15 cellular contexts compared by ENCODE assay signal in genomic region chr4:87033902-87034301, GRCh38.
A peak's percentile ranks its signal among the peaks of the same experiment; 100 is the strongest.
DNase-seq lines count a peak whose midpoint lies in the region; ATAC-seq, FAIRE-seq and TF ChIP-seq lines count a peak whose summit lies in the region.
"Had no signal": no experiment of that assay in that cellular context is flagged by ENCODE, and none has a peak within 500 bp of the region (broad histone marks: within the 10 kb centered on the region; RNA-seq: fewer than 3 reads in every experiment).

No MANE protein-coding gene starts in this region.

- no peak overlapping the region for H3K27ac Mint-ChIP-seq in GM23338
- no peak overlapping the region for H3K27ac Mint-ChIP-seq in activated CD4-positive, alpha-beta T cell treated with anti-CD3 and anti-CD28 coated beads for 36 hours
- H3K27ac Mint-ChIP-seq: IgD-negative memory B cell had no signal

- intact Hi-C loops in ascending aorta (cut with DNase I) (no loop called here), sciatic nerve (cut with DNase I) (no loop called here)
- intact Hi-C loops in activated CD4-positive, alpha-beta T cell treated with anti-CD3 and anti-CD28 coated beads for 36 hours (cut with DNase I, micrococcal nuclease) = no loop called here

- H3K36me3 Mint-ChIP-seq in GM23338 (ENCODE audit: low read depth) = no peaks in the 10 kb centered on the region
- no peaks in the 10 kb centered on the region for H3K36me3 Mint-ChIP-seq in activated CD4-positive, alpha-beta T cell treated with anti-CD3 and anti-CD28 coated beads for 36 hours (ENCODE audit: low read depth)

- H3K9me1 ChIP-seq in keratinocyte (ENCODE audit: control insufficient read depth, extremely low read depth, insufficient read depth, low read length) = peaks cover 2% of the 10 kb centered on the region

- peak overlapping the region; percentile 15 for H3K4me2 ChIP-seq in GM23338
- H3K4me2 ChIP-seq in keratinocyte (ENCODE audit: control insufficient read depth, extremely low read depth, insufficient read depth, low read depth, low read length) = no peak overlapping the region
- H3K4me2 ChIP-seq in MM.1S (ENCODE audit: low read depth, low read length) = no peak overlapping the region

- H3F3A ChIP-seq in GM23338 (replicated peaks; ENCODE audit: low read depth) (0 out of 2 replicates have a peak, but pooled peaks cover 3% of the 10 kb centered on the region), MM.1S (ENCODE audit: insufficient read depth, low read length) (no peaks in the 10 kb centered on the region)

- H3K9me3 Mint-ChIP-seq in GM23338 = no peaks in the 10 kb centered on the region
- no peaks in the 10 kb centered on the region for H3K9me3 Mint-ChIP-seq in activated CD4-positive, alpha-beta T cell treated with anti-CD3 and anti-CD28 coated beads for 36 hours (ENCODE audit: low read depth)
- H3K9me3 Mint-ChIP-seq: central memory CD8-positive, alpha-beta T cell; IgD-negative memory B cell had no signal

- no peak overlapping the region for H3K9ac ChIP-seq in keratinocyte (ENCODE audit: control insufficient read depth, extremely low read depth, insufficient read depth, low read length)
- no peak overlapping the region for H3K9ac ChIP-seq in subcutaneous abdominal adipose tissue (ENCODE audit: low read length in 5 of 5)
- no peak overlapping the region for H3K9ac ChIP-seq in MM.1S (ENCODE audit: low read length)

- ATAC-seq in GM23338 (peak; percentile 70), sciatic nerve (no peak)
- ATAC-seq in activated CD4-positive, alpha-beta T cell treated with anti-CD3 and anti-CD28 coated beads for 36 hours = no peak

- peaks cover 91% of the 10 kb centered on the region for H3K4me1 ChIP-seq in GM23338 (ENCODE audit: insufficient read depth)
- peaks cover 21 to 70% of the 10 kb centered on the region in 2 donors for H3K4me1 ChIP-seq in ascending aorta
- peaks cover 42% of the 10 kb centered on the region for H3K4me1 ChIP-seq in keratinocyte (ENCODE audit: control insufficient read depth, extremely low read depth, insufficient read depth, low read length)
- H3K4me1 ChIP-seq in subcutaneous abdominal adipose tissue (ENCODE audit: control insufficient read depth in 5 of 5, insufficient read depth in 5 of 5, low read length in 5 of 5) = peaks cover 23 to 95% (median 91%) of the 10 kb centered on the region in 5 donors
- peaks cover 13% of the 10 kb centered on the region for H3K4me1 ChIP-seq in MM.1S (ENCODE audit: low read length)

- TF ChIP-seq CTCF in GM23338 (conservative IDR thresholded peaks at IDR 0.05; ENCODE audit: low read depth in 2 of 2) (peak; percentile 31 to 39; a peak in 3 of 4 replicates), ascending aorta (IDR thresholded peaks at IDR 0.05) (no peak), keratinocyte (optimal IDR thresholded peaks at IDR 0.05 in 1 of 3, IDR thresholded peaks at IDR 0.05 in 1 of 3, conservative IDR thresholded peaks at IDR 0.05 in 1 of 3; ENCODE audit: extremely low read depth in 1 of 3, insufficient read depth in 2 of 3, low read length in 3 of 3) (peak in 2 of 3 experiments; percentile 24 to 31), MM.1S (IDR thresholded peaks at IDR 0.05; ENCODE audit: low read length) (no peak)

- no peaks in the 10 kb centered on the region for H3K27me3 ChIP-seq in GM23338 (ENCODE audit: insufficient read depth)
- H3K27me3 ChIP-seq in ascending aorta = no peaks in the 10 kb centered on the region
- H3K27me3 ChIP-seq in keratinocyte (ENCODE audit: control insufficient read depth, extremely low read depth, insufficient read depth, low read length) = no peaks in the 10 kb centered on the region
- H3K27me3 ChIP-seq in subcutaneous abdominal adipose tissue (ENCODE audit: control insufficient read depth in 5 of 5, insufficient read depth in 4 of 5, low read length in 5 of 5) = no peaks in the 10 kb centered on the region
- H3K27me3 ChIP-seq in MM.1S (replicated peaks; ENCODE audit: insufficient read depth, low read length) = no peaks in the 10 kb centered on the region

- CTCF ChIA-PET in activated CD4-positive, alpha-beta T cell treated with anti-CD3 and anti-CD28 coated beads for 36 hours (lab: Charles Lee) = interaction anchor here (1.9 kb wide), 1 partner anchor 25 kb away, joined by 5 read pairs; no protein-coding TSS in a partner anchor

- H3K36me3 ChIP-seq in GM23338 (ENCODE audit: insufficient read depth) (no peaks in the 10 kb centered on the region), ascending aorta (no peaks in the 10 kb centered on the region), keratinocyte (ENCODE audit: control insufficient read depth in 2 of 2, extremely low read depth in 1 of 2, insufficient read depth in 2 of 2, low read length in 2 of 2) (no peaks in the 10 kb centered on the region), subcutaneous abdominal adipose tissue (ENCODE audit: control insufficient read depth in 5 of 5, insufficient read depth in 5 of 5, low read length in 5 of 5) (no peaks in the 10 kb centered on the region), MM.1S (replicated peaks; ENCODE audit: insufficient read depth, low read length) (no peaks in the 10 kb centered on the region)

- H3K27ac ChIP-seq in GM23338 (ENCODE audit: low read depth) (no peak overlapping the region), ascending aorta (peak overlapping the region; percentile 28 to 48), keratinocyte (ENCODE audit: control insufficient read depth, insufficient read depth, low read length) (peak overlapping the region; percentile 8), subcutaneous abdominal adipose tissue (ENCODE audit: low read depth, low read length) (peak overlapping the region; percentile 73), MM.1S (ENCODE audit: low read length) (no peak overlapping the region)
- H3K27ac ChIP-seq: C4-2B had no signal

- H3K9me2 ChIP-seq in GM23338 (ENCODE audit: insufficient read depth) = no peaks in the 10 kb centered on the region
- no peaks in the 10 kb centered on the region for H3K9me2 ChIP-seq in MM.1S (replicated peaks; ENCODE audit: insufficient read depth, low read length)

- no peaks in the 10 kb centered on the region for H3K27me3 Mint-ChIP-seq in GM23338 (ENCODE audit: insufficient read depth, low read depth, poor library complexity)
- H3K27me3 Mint-ChIP-seq in activated CD4-positive, alpha-beta T cell treated with anti-CD3 and anti-CD28 coated beads for 36 hours = no peaks in the 10 kb centered on the region
- H3K27me3 Mint-ChIP-seq: central memory CD8-positive, alpha-beta T cell; IgD-negative memory B cell had no signal

- peak; percentile 67 for DNase-seq in GM23338 (ENCODE audit: low spot score)
- DNase-seq in ascending aorta (ENCODE audit: low spot score in 2 of 2) = no peak
- no peak for DNase-seq in keratinocyte (ENCODE audit: low read depth, low spot score)
- no peak for DNase-seq in MM.1S
- no peak for DNase-seq in sciatic nerve (ENCODE audit: low spot score)
- no peak for DNase-seq in activated CD4-positive, alpha-beta T cell treated with anti-CD3 and anti-CD28 coated beads for 36 hours
- DNase-seq in NCI-H1417 treated with DMSO at 0.1 percent for 48 hours (lab: John Stamatoyannopoulos, UW) = no peak
- DNase-seq: activated naive CD4-positive, alpha-beta T cell treated with Interleukin-2 at 50 U/mL for 16 hours; NCI-H1417; NCI-H524 had no signal

- H2AFZ ChIP-seq in GM23338 = no peak overlapping the region
- H2AFZ ChIP-seq in keratinocyte (ENCODE audit: control insufficient read depth, low read length) = no peak overlapping the region
- H2AFZ ChIP-seq in MM.1S (ENCODE audit: low read length) = no peak overlapping the region

- no peak for FAIRE-seq in keratinocyte (lab: Jason Lieb, UNC)
- FAIRE-seq: TTC549 had no signal

- dilution Hi-C loops in keratinocyte (cut with MboI; ENCODE audit: extremely low pct_ligation_motif_present, low sequenced_read_pairs) = no loop called here

- H4K20me1 ChIP-seq in GM23338 (replicated peaks; ENCODE audit: insufficient read depth) (peaks cover 28% of the 10 kb centered on the region), keratinocyte (ENCODE audit: control insufficient read depth, extremely low read depth, insufficient read depth, low read length) (no peaks in the 10 kb centered on the region), MM.1S (ENCODE audit: insufficient read depth, low read length) (peaks cover 86% of the 10 kb centered on the region)

- peaks cover 49% of the 10 kb centered on the region for H3K4me1 Mint-ChIP-seq in GM23338
- peaks cover 45% of the 10 kb centered on the region for H3K4me1 Mint-ChIP-seq in activated CD4-positive, alpha-beta T cell treated with anti-CD3 and anti-CD28 coated beads for 36 hours

- peaks cover 99% of the 10 kb centered on the region for H3K79me2 ChIP-seq in GM23338 (replicated peaks; ENCODE audit: insufficient read depth)
- peaks cover 59% of the 10 kb centered on the region for H3K79me2 ChIP-seq in keratinocyte (ENCODE audit: control insufficient read depth, insufficient read depth, low read length)
- H3K79me2 ChIP-seq in MM.1S (ENCODE audit: low read length) = peaks cover 100% of the 10 kb centered on the region

- H3K4me3 ChIP-seq in GM23338 (no peak overlapping the region; the same call in 1 of the 2 replicates), ascending aorta (no peak overlapping the region), keratinocyte (ENCODE audit: control insufficient read depth in 2 of 3, extremely low read depth in 1 of 3, insufficient read depth in 2 of 3, low read depth in 1 of 3, low read length in 3 of 3) (no peak overlapping the region), subcutaneous abdominal adipose tissue (ENCODE audit: low read depth in 1 of 5, low read length in 5 of 5) (no peak overlapping the region), MM.1S (ENCODE audit: low read length) (no peak overlapping the region)

- POLR2A ChIA-PET in activated CD4-positive, alpha-beta T cell treated with anti-CD3 and anti-CD28 coated beads for 36 hours (lab: Charles Lee) = no interaction called here

- H3K4me3 Mint-ChIP-seq in GM23338 = no peak overlapping the region
- no peak overlapping the region for H3K4me3 Mint-ChIP-seq in activated CD4-positive, alpha-beta T cell treated with anti-CD3 and anti-CD28 coated beads for 36 hours
- H3K4me3 Mint-ChIP-seq: central memory CD8-positive, alpha-beta T cell; IgD-negative memory B cell had no signal

- H3K9me3 ChIP-seq in ascending aorta (no peaks in the 10 kb centered on the region), keratinocyte (ENCODE audit: control insufficient read depth, low read depth, low read length) (no peaks in the 10 kb centered on the region), subcutaneous abdominal adipose tissue (ENCODE audit: control insufficient read depth in 5 of 5, low read length in 5 of 5) (no peaks in the 10 kb centered on the region), MM.1S (replicated peaks; ENCODE audit: insufficient read depth, low read length) (no peaks in the 10 kb centered on the region)

Comparison
In these comparisons a context has a peak if more than half of its experiments do, and no peak if none do; other contexts are left out.
1. H3K27ac ChIP-seq: peak in ascending aorta (2 of 2), keratinocyte (single experiment) and subcutaneous abdominal adipose tissue (single experiment); none in GM23338 (single experiment) and MM.1S (single experiment).
2. CTCF ChIP-seq: peak in GM23338 (2 of 2) and keratinocyte (2 of 3); none in ascending aorta (0 of 3) and MM.1S (single experiment).